ENCODE assay signal across 10 cellular contexts in the genomic region with DNA sequence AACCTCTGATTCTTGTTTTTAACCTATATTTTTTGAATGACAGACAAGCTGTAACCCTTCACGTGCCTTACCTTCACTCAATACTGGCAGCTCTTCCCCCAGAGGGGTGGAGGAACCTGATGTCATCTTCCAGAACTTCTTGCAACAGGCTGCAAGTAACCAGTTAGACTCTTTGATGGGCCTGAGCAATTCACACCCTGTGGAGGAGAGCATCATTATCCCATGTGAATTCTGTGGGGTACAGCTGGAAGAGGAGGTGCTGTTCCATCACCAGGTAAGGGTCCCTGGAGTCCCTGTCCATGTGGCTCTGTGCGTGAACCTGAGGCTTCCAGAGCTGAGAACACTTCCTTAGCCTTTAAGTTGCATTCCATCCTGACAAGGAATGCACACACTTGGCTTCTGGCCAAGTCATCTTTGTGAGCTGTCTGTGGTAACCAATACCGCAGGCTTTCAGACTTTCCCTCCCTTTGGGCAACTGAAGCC. TPM values are rescaled to one million over a fixed set of nuclear protein-coding genes. Genes with fewer than 3 reads are reported as not detected.
A peak's percentile ranks its signal among the peaks of the same experiment; 100 is the strongest.
DNase-seq lines count a peak whose midpoint lies in the region; ATAC-seq and TF ChIP-seq lines count a peak whose summit lies in the region.
"Had no signal": no experiment of that assay in that cellular context is flagged by ENCODE, and none has a peak within 500 bp of the region (broad histone marks: within the 10 kb centered on the region; RNA-seq: fewer than 3 reads in every experiment).

No MANE protein-coding gene starts in this region.

- H3K36me3 Mint-ChIP-seq in type B pancreatic cell = peaks cover 46% of the 10 kb centered on the region

- no peaks in the 10 kb centered on the region for H3K9me3 Mint-ChIP-seq in type B pancreatic cell
- H3K9me3 Mint-ChIP-seq: CD14-positive monocyte had no signal

- peak overlapping the region; percentile 58 for H3K4me3 Mint-ChIP-seq in type B pancreatic cell
- H3K4me3 Mint-ChIP-seq: CD14-positive monocyte had no signal

- H3K27ac Mint-ChIP-seq in type B pancreatic cell = peak overlapping the region; percentile 96

- ATAC-seq in HG03342 (IDR thresholded peaks at IDR 0.05; ENCODE audit: unreplicated experiment) = no peak
- ATAC-seq in GM18519 (IDR thresholded peaks at IDR 0.05; ENCODE audit: low FRiP score, unreplicated experiment) = no peak
- ATAC-seq in GM18873 (IDR thresholded peaks at IDR 0.05; ENCODE audit: low FRiP score, unreplicated experiment) = no peak
- ATAC-seq: Panc1 had no signal

- peaks cover 8% of the 10 kb centered on the region for H3K4me1 Mint-ChIP-seq in type B pancreatic cell (ENCODE audit: unreplicated experiment)

- H3K27me3 Mint-ChIP-seq in type B pancreatic cell = no peaks in the 10 kb centered on the region

- peak; percentile 12 for DNase-seq in activated effector memory CD4-positive, alpha-beta T cell treated with anti-CD3 and anti-CD28 coated beads, Interleukin-2, amount 50 U/mL, for 16 hours
- DNase-seq in activated effector memory CD4-positive, alpha-beta T cell treated with Interleukin-2 at 50 U/mL for 16 hours = no peak
- DNase-seq in RPMI7951 (ENCODE audit: low read depth) = peak; percentile 71
- DNase-seq in fibroblast of peridontal ligament (ENCODE audit: extremely low read depth) = peak; percentile 49
- DNase-seq in type B pancreatic cell (ENCODE audit: extremely low spot score, unreplicated experiment) = peak; percentile 62

- TF ChIP-seq CTCF in type B pancreatic cell (conservative IDR thresholded peaks at IDR 0.05) = no peak

RNA-seq across cellular contexts. Expression of gene TRAFD1, which starts 22.7 kb away (rescaled TPM):
- total RNA-seq in RPMI7951 (2014; rRNA removed; shearing (Covaris generic)) = 17.5 and 17.9 TPM in 2 replicates
- total RNA-seq in type B pancreatic cell (ENCODE audit: low replicate concordance) = 38.3 and 40.4 TPM in 2 replicates

RNA-seq across cellular contexts. Expression of gene NAA25, which starts 39.5 kb away (rescaled TPM):
- total RNA-seq in RPMI7951 (2014; rRNA removed; shearing (Covaris generic)) = 10.7 TPM in 2 replicates
- total RNA-seq in type B pancreatic cell (ENCODE audit: low replicate concordance) = 25.7 and 35.9 TPM in 2 replicates
